19 cellular contexts compared by ENCODE assay signal in genomic region chr12:108620236-108620879, GRCh38. TPM values are rescaled to one million over a fixed set of nuclear protein-coding genes. Genes with fewer than 3 reads are reported as not detected.
DNase-seq lines count a peak whose midpoint lies in the region; ATAC-seq, FAIRE-seq and TF ChIP-seq lines count a peak whose summit lies in the region.
"Had no signal": no experiment of that assay in that cellular context is flagged by ENCODE, and none has a peak within 500 bp of the region (broad histone marks: within the 10 kb centered on the region; RNA-seq: fewer than 3 reads in every experiment).

No MANE protein-coding gene starts in this region.

- ATAC-seq in HepG2 = peak; percentile 46
- no peak for ATAC-seq in right lobe of liver
- no peak for ATAC-seq in WTC11
- peak; percentile 42 for ATAC-seq in upper lobe of right lung
- ATAC-seq: SK-N-SH treated with all-trans-retinoic acid at 6 μM for 48 hours; stimulated activated naive CD8-positive, alpha-beta T cell treated with anti-CD3 and anti-CD28 coated beads, Interleukin-15, amount 100 ng/mL, for 72 hours had no signal

- H3K4me1 Mint-ChIP-seq in WTC11 (peaks cover 39% of the 10 kb centered on the region), HFFc6 (ENCODE audit: low read depth) (peaks cover 30% of the 10 kb centered on the region)

- in situ Hi-C loops in HepG2 (cut with HindIII; ENCODE audit: extremely low pct_ligation_motif_present, low pct_unique_long_range_greater_than_20kb) = no loop called here

- TF ChIP-seq RAD21 in HepG2 (CRISPR knock-in tag; IDR thresholded peaks at IDR 0.05) = no peak

- peaks cover 0 to 4% of the 10 kb centered on the region in 2 experiments; a peak in 1 of 5 replicates for H3K27me3 ChIP-seq in HepG2 (ENCODE audit: control insufficient read depth in 1 of 2, insufficient read depth in 2 of 2, low read length in 2 of 2)
- H3K27me3 ChIP-seq in right lobe of liver = no peaks in the 10 kb centered on the region
- H3K27me3 ChIP-seq in upper lobe of right lung = no peaks in the 10 kb centered on the region
- H3K27me3 ChIP-seq in A673 (replicated peaks; ENCODE audit: insufficient read depth, low read depth, low read length, poor library complexity) = no peaks in the 10 kb centered on the region
- H3K27me3 ChIP-seq: BLaER1, esophagus muscularis mucosa had no signal

- H3K27ac ChIP-seq in HepG2 (ENCODE audit: extremely low read length, insufficient read depth, low read length) (no peak overlapping the region), right lobe of liver (no peak overlapping the region), upper lobe of right lung (peak overlapping the region; percentile 24), A673 (ENCODE audit: low read depth, low read length, poor library complexity, severe bottlenecking) (no peak overlapping the region)
- H3K27ac ChIP-seq: BLaER1, esophagus muscularis mucosa had no signal

- no peak overlapping the region for H3K4me3 Mint-ChIP-seq in WTC11
- no peak overlapping the region for H3K4me3 Mint-ChIP-seq in HFFc6
- H3K4me3 Mint-ChIP-seq: central memory CD8-positive, alpha-beta T cell; stimulated activated naive CD8-positive, alpha-beta T cell treated with anti-CD3 and anti-CD28 coated beads, Interleukin-15, amount 100 ng/mL, for 72 hours had no signal

- no peak for TF ChIP-seq CTCF in HepG2 (CRISPR knock-in tag; IDR thresholded peaks at IDR 0.05)
- TF ChIP-seq CTCF in right lobe of liver (IDR thresholded peaks at IDR 0.05) = no peak
- TF ChIP-seq CTCF in WTC11 (IDR thresholded peaks at IDR 0.05) = no peak
- TF ChIP-seq CTCF in foreskin fibroblast (IDR thresholded peaks at IDR 0.05; ENCODE audit: low read depth, low read length) = no peak
- no peak for TF ChIP-seq CTCF in upper lobe of right lung (IDR thresholded peaks at IDR 0.05)
- TF ChIP-seq CTCF in A673 (conservative IDR thresholded peaks at IDR 0.05; ENCODE audit: low read depth, low read length) = no peak
- no peak for TF ChIP-seq CTCF in HFFc6 (IDR thresholded peaks at IDR 0.05)

- BruUV-seq in HepG2 (replicated peaks; lab: Mats Ljungman, UMichigan) (no TSS peak), A673 (replicated peaks; lab: Mats Ljungman, UMichigan) (no TSS peak)

- TF ChIP-seq POLR2A in HepG2 (IDR thresholded peaks at IDR 0.05; ENCODE audit: insufficient read depth in 1 of 2, low read depth in 2 of 2, low read length in 2 of 2) (no peak), right lobe of liver (IDR thresholded peaks at IDR 0.05) (no peak)

- H3K4me3 ChIP-seq in HepG2 (replicated peaks in 1 of 3; ENCODE audit: insufficient read depth in 1 of 3, low read depth in 2 of 3, low read length in 3 of 3) = peak overlapping the region in 2 of 3 experiments; percentile 2 to 13; a peak in 2 of 6 replicates
- H3K4me3 ChIP-seq in right lobe of liver = no peak overlapping the region
- no peak overlapping the region for H3K4me3 ChIP-seq in foreskin fibroblast (ENCODE audit: low read depth in 1 of 2, low read length in 2 of 2)
- no peak overlapping the region for H3K4me3 ChIP-seq in upper lobe of right lung
- no peak overlapping the region for H3K4me3 ChIP-seq in A673 (ENCODE audit: low read depth, low read length, poor library complexity, severe bottlenecking)
- H3K4me3 ChIP-seq: BLaER1, esophagus muscularis mucosa had no signal

- POLR2A ChIA-PET in HepG2 (lab: Yijun Ruan, JAX) = interaction anchor here (1.1 kb wide), 2 partner anchors 8 to 58 kb away, joined by 3 to 4 read pairs; partner anchors contain the start of gene ISCU
- POLR2A ChIA-PET in WTC11 (lab: Charles Lee) = interaction anchor here (0.6 kb wide), 1 partner anchor 535 kb away, joined by 6 read pairs; no protein-coding TSS in a partner anchor
- POLR2A ChIA-PET in A673 (lab: Charles Lee; ENCODE audit: low non-redundant PET) = no interaction called here

- FAIRE-seq in HepG2 (lab: Jason Lieb, UNC) = peak; percentile 65
- FAIRE-seq: G401.6 had no signal

- 28% methylated on average over 10 of the region's 10 CpGs for WGBS in HepG2 (ENCODE audit: low lambda C conversion rate)
- no CpG with 5 or more reads among the region's 10 CpGs for WGBS in right lobe of liver (ENCODE audit: insufficient coverage, low coverage, low lambda C conversion rate, missing lambda C conversion rate)

- H3K36me3 Mint-ChIP-seq in WTC11 (no peaks in the 10 kb centered on the region), HFFc6 (ENCODE audit: low read depth) (peaks cover 16% of the 10 kb centered on the region)

- no peaks in the 10 kb centered on the region for H3K79me2 ChIP-seq in HepG2 (ENCODE audit: insufficient read depth, low read length)

- H3K9me3 Mint-ChIP-seq in WTC11 = peaks cover 25% of the 10 kb centered on the region
- H3K9me3 Mint-ChIP-seq in HFFc6 = peaks cover 6% of the 10 kb centered on the region; the same call in 1 of the 2 replicates
- H3K9me3 Mint-ChIP-seq: central memory CD8-positive, alpha-beta T cell had no signal

- H4K20me1 ChIP-seq in HepG2 (ENCODE audit: insufficient read depth, low read length) = no peaks in the 10 kb centered on the region
- H4K20me1 ChIP-seq: BLaER1 had no signal

- peak overlapping the region; percentile 75 for H2AFZ ChIP-seq in HepG2 (ENCODE audit: low read length)

- no peak overlapping the region for H3K27ac Mint-ChIP-seq in WTC11
- no peak overlapping the region for H3K27ac Mint-ChIP-seq in HFFc6

- H3K4me1 ChIP-seq in HepG2 (ENCODE audit: insufficient read depth, low read length) (peaks cover 20% of the 10 kb centered on the region), right lobe of liver (no peaks in the 10 kb centered on the region), upper lobe of right lung (peaks cover 22% of the 10 kb centered on the region), A673 (ENCODE audit: insufficient read depth, low read length, poor library complexity, severe bottlenecking) (peaks cover 8% of the 10 kb centered on the region)

- H3K36me3 ChIP-seq in HepG2 (replicated peaks in 1 of 2; ENCODE audit: control insufficient read depth in 1 of 2, insufficient read depth in 2 of 2, low read length in 2 of 2) (no peaks in the 10 kb centered on the region), right lobe of liver (no peaks in the 10 kb centered on the region), upper lobe of right lung (no peaks in the 10 kb centered on the region), A673 (ENCODE audit: insufficient read depth, low read length, poor library complexity, severe bottlenecking) (no peaks in the 10 kb centered on the region)
- H3K36me3 ChIP-seq: BLaER1 had no signal

- CTCF ChIA-PET in HepG2 (lab: Yijun Ruan, JAX; ENCODE audit: low intra/inter-chr PET ratio, low total read pairs) = no interaction called here
- CTCF ChIA-PET in WTC11 (lab: Charles Lee) = interaction anchor here (0.9 to 1.9 kb wide), 3 partner anchors 15 to 50 kb away, joined by 3 to 9 read pairs (median 4); no protein-coding TSS in a partner anchor
- CTCF ChIA-PET in A673 (lab: Charles Lee) = interaction anchor here (0.5 kb wide), 1 partner anchor 27 kb away, joined by 6 read pairs; no protein-coding TSS in a partner anchor

- H3K27me3 Mint-ChIP-seq in WTC11 (ENCODE audit: low read depth) (no peaks in the 10 kb centered on the region), HFFc6 (ENCODE audit: insufficient read depth) (peaks cover 1% of the 10 kb centered on the region)
- H3K27me3 Mint-ChIP-seq: central memory CD8-positive, alpha-beta T cell; stimulated activated naive CD8-positive, alpha-beta T cell treated with anti-CD3 and anti-CD28 coated beads, Interleukin-15, amount 100 ng/mL, for 72 hours had no signal

- 0 out of 2 replicates have a peak overlapping the region, but pooled peaks have one; percentile 22 for H3K9ac ChIP-seq in HepG2 (ENCODE audit: insufficient read depth, low read depth, low read length)
- H3K9ac ChIP-seq: BLaER1 had no signal

- peak in 1 of 2 experiments; percentile 33; a peak in 1 of 4 replicates for TF ChIP-seq EP300 in HepG2 (IDR thresholded peaks at IDR 0.05; ENCODE audit: low read depth in 2 of 2, low read length in 2 of 2)
- TF ChIP-seq EP300 in HepG2 (CRISPR knock-in tag; IDR thresholded peaks at IDR 0.05; ENCODE audit: borderline replicate concordance) = peak; percentile 8; the same call in 1 of the 2 replicates

- DNase-seq in HepG2 (ENCODE audit: low spot score) = peak; percentile 71
- DNase-seq in right lobe of liver = no peak
- no peak for DNase-seq in WTC11 (ENCODE audit: low spot score)
- peak; percentile 81 to 84 for DNase-seq in foreskin fibroblast
- no peak for DNase-seq in upper lobe of right lung
- DNase-seq in COR-L47 (lab: John Stamatoyannopoulos, UW) = no peak
- DNase-seq in A673 (ENCODE audit: low spot score) = no peak
- no peak for DNase-seq in HFFc6
- DNase-seq: activated CD4-positive, alpha-beta T cell treated with anti-CD3 and anti-CD28 coated beads for 1 hour; activated effector memory CD4-positive, alpha-beta T cell treated with anti-CD3 and anti-CD28 coated beads, Interleukin-2, amount 50 U/mL, for 16 hours; KG1; NCI-H2081; retina; stimulated activated naive CD8-positive, alpha-beta T cell treated with anti-CD3 and anti-CD28 coated beads, Interleukin-15, amount 100 ng/mL, for 72 hours had no signal

- intact Hi-C loops in HepG2 (cut with micrococcal nuclease; ENCODE audit: unreplicated experiment) (no loop called here), right lobe of liver (cut with DNase I) (no loop called here), upper lobe of right lung (cut with DNase I) (no loop called here), A673 (cut with micrococcal nuclease; ENCODE audit: unreplicated experiment) (no loop called here)

- H3K9me3 ChIP-seq in HepG2 (ENCODE audit: low read length) = no peaks in the 10 kb centered on the region
- no peaks in the 10 kb centered on the region for H3K9me3 ChIP-seq in right lobe of liver
- H3K9me3 ChIP-seq in upper lobe of right lung = no peaks in the 10 kb centered on the region
- no peaks in the 10 kb centered on the region for H3K9me3 ChIP-seq in A673 (ENCODE audit: low read depth, low read length, poor library complexity, severe bottlenecking)

- H3K4me2 ChIP-seq in HepG2 (ENCODE audit: low read depth, low read length) = peak overlapping the region; percentile 63
- H3K4me2 ChIP-seq: BLaER1 had no signal

RNA-seq across cellular contexts. Expression of gene SELPLG, which starts 13.3 kb away (rescaled TPM):
- total RNA-seq in HepG2 (2016; rRNA removed; fragmentation: Illumina TruSeq; extraction: Trizol) (not detected in 2 replicates), right lobe of liver (1 to 10 TPM; 1.5 to 6.0 (median 3.1) TPM), WTC11 (2021) (0.18 to 0.46 TPM (median 0.21 TPM) in 3 replicates), upper lobe of right lung (31.9 TPM), A673 (2021) (0.34 and 0.35 TPM in 2 replicates)
- total RNA-seq in HepG2 (2016; cell fraction: cytosol; rRNA removed; fragmentation: Illumina TruSeq; extraction: Trizol; ENCODE audit: low read depth) = not detected in 2 replicates
- total RNA-seq in HepG2 (2016; cell fraction: insoluble cytoplasmic fraction; rRNA removed; fragmentation: Illumina TruSeq; extraction: Trizol) = not detected in 2 replicates
- total RNA-seq in HepG2 (2016; cell fraction: membrane; rRNA removed; fragmentation: Illumina TruSeq; extraction: Trizol) = not detected in 2 replicates
- not detected in 2 replicates for total RNA-seq in HepG2 (2016; cell fraction: nucleus; rRNA removed; fragmentation: Illumina TruSeq; extraction: Trizol)
- 0.07 and 0.12 TPM in 2 replicates for polyA plus RNA-seq in HepG2 (2011; rRNA removed)
- polyA plus RNA-seq in HepG2 (2011; cell fraction: cytosol; rRNA removed) = 0.07 and 0.08 TPM in 2 replicates
- polyA plus RNA-seq in HepG2 (2011; cell fraction: nucleus; rRNA removed) = 0.14 and 0.16 TPM in 2 replicates
- not detected in 2 replicates for polyA plus RNA-seq in HepG2 (2012)
- polyA plus RNA-seq in HepG2 (2016; cell fraction: cytosol; fragmentation: Illumina TruSeq; extraction: Trizol; ENCODE audit: low read depth) = not detected in 2 replicates
- polyA plus RNA-seq in HepG2 (2016; cell fraction: insoluble cytoplasmic fraction; fragmentation: Illumina TruSeq; extraction: Trizol; ENCODE audit: low read depth) = 0.10 TPM in 1 of 2 replicates, not detected in the other
- polyA plus RNA-seq in HepG2 (2016; cell fraction: membrane; fragmentation: Illumina TruSeq; extraction: Trizol; ENCODE audit: low read depth) = not detected in 2 replicates
- not detected in 2 replicates for polyA plus RNA-seq in HepG2 (2016; cell fraction: nucleus; fragmentation: Illumina TruSeq; extraction: Trizol; ENCODE audit: insufficient read depth, low read depth)
- polyA minus RNA-seq in HepG2 (2011; rRNA and poly(A)+ RNA removed; ENCODE audit: low replicate concordance) = 0.26 and 2.7 TPM in 2 replicates
- not detected in 2 replicates for polyA minus RNA-seq in HepG2 (2011; cell fraction: cytosol; rRNA and poly(A)+ RNA removed)
- not detected in 2 replicates for polyA minus RNA-seq in HepG2 (2011; cell fraction: nucleus; rRNA and poly(A)+ RNA removed)
- 1 to 10 TPM; 6.2 to 8.1 (median 7.1) TPM for total RNA-seq in HFFc6 (2021; fragmentation: NEBNext Ultra II Directional; extraction: Animal tissue kit (Norgen Biotek cat#: 25700))

RNA-seq across cellular contexts. Expression of gene TMEM119, which starts 22.5 kb away (rescaled TPM):
- total RNA-seq in HepG2 (2016; rRNA removed; fragmentation: Illumina TruSeq; extraction: Trizol) = not detected in 2 replicates
- not detected in 2 replicates for total RNA-seq in HepG2 (2016; cell fraction: cytosol; rRNA removed; fragmentation: Illumina TruSeq; extraction: Trizol; ENCODE audit: low read depth)
- not detected in 2 replicates for total RNA-seq in HepG2 (2016; cell fraction: insoluble cytoplasmic fraction; rRNA removed; fragmentation: Illumina TruSeq; extraction: Trizol)
- not detected in 2 replicates for total RNA-seq in HepG2 (2016; cell fraction: membrane; rRNA removed; fragmentation: Illumina TruSeq; extraction: Trizol)
- total RNA-seq in HepG2 (2016; cell fraction: nucleus; rRNA removed; fragmentation: Illumina TruSeq; extraction: Trizol) = not detected in 2 replicates
- not detected in 2 replicates for polyA plus RNA-seq in HepG2 (2011; rRNA removed)
- polyA plus RNA-seq in HepG2 (2011; cell fraction: cytosol; rRNA removed) = not detected in 2 replicates
- polyA plus RNA-seq in HepG2 (2011; cell fraction: nucleus; rRNA removed) = not detected in 2 replicates
- not detected in 2 replicates for polyA plus RNA-seq in HepG2 (2012)
- polyA plus RNA-seq in HepG2 (2016; cell fraction: cytosol; fragmentation: Illumina TruSeq; extraction: Trizol; ENCODE audit: low read depth) = not detected in 2 replicates
- not detected in 2 replicates for polyA plus RNA-seq in HepG2 (2016; cell fraction: insoluble cytoplasmic fraction; fragmentation: Illumina TruSeq; extraction: Trizol; ENCODE audit: low read depth)
- not detected in 2 replicates for polyA plus RNA-seq in HepG2 (2016; cell fraction: membrane; fragmentation: Illumina TruSeq; extraction: Trizol; ENCODE audit: low read depth)
- not detected in 2 replicates for polyA plus RNA-seq in HepG2 (2016; cell fraction: nucleus; fragmentation: Illumina TruSeq; extraction: Trizol; ENCODE audit: insufficient read depth, low read depth)
- polyA minus RNA-seq in HepG2 (2011; rRNA and poly(A)+ RNA removed; ENCODE audit: low replicate concordance) = not detected in 2 replicates
- polyA minus RNA-seq in HepG2 (2011; cell fraction: cytosol; rRNA and poly(A)+ RNA removed) = not detected in 2 replicates
- polyA minus RNA-seq in HepG2 (2011; cell fraction: nucleus; rRNA and poly(A)+ RNA removed) = not detected in 2 replicates
- under 1 TPM in 4 of 6 experiments, not detected in 2; 0.09 to 0.38 (median 0.22) TPM for total RNA-seq in right lobe of liver
- total RNA-seq in WTC11 (2021) = 0.16 to 0.25 TPM (median 0.20 TPM) in 3 replicates
- total RNA-seq in upper lobe of right lung = 43.8 TPM
- total RNA-seq in A673 (2021) = 1.0 TPM in 1 of 2 replicates, not detected in the other
- total RNA-seq in HFFc6 (2021; fragmentation: NEBNext Ultra II Directional; extraction: Animal tissue kit (Norgen Biotek cat#: 25700)) = 10 to 100 TPM; 11.9 to 22.2 (median 19.1) TPM

RNA-seq across cellular contexts. Expression of gene ISCU, which starts 58.0 kb away (rescaled TPM):
- 107 and 131 TPM in 2 replicates for total RNA-seq in HepG2 (2016; rRNA removed; fragmentation: Illumina TruSeq; extraction: Trizol)
- total RNA-seq in HepG2 (2016; cell fraction: cytosol; rRNA removed; fragmentation: Illumina TruSeq; extraction: Trizol; ENCODE audit: low read depth) = 132 and 143 TPM in 2 replicates
- total RNA-seq in HepG2 (2016; cell fraction: insoluble cytoplasmic fraction; rRNA removed; fragmentation: Illumina TruSeq; extraction: Trizol) = 110 and 134 TPM in 2 replicates
- total RNA-seq in HepG2 (2016; cell fraction: membrane; rRNA removed; fragmentation: Illumina TruSeq; extraction: Trizol) = 177 and 190 TPM in 2 replicates
- total RNA-seq in HepG2 (2016; cell fraction: nucleus; rRNA removed; fragmentation: Illumina TruSeq; extraction: Trizol) = 57.1 and 61.7 TPM in 2 replicates
- polyA plus RNA-seq in HepG2 (2011; rRNA removed) = 85.9 and 94.4 TPM in 2 replicates
- 52.6 and 73.1 TPM in 2 replicates for polyA plus RNA-seq in HepG2 (2011; cell fraction: cytosol; rRNA removed)
- polyA plus RNA-seq in HepG2 (2011; cell fraction: nucleus; rRNA removed) = 109 and 121 TPM in 2 replicates
- polyA plus RNA-seq in HepG2 (2012) = 68.8 and 75.6 TPM in 2 replicates
- polyA plus RNA-seq in HepG2 (2016; cell fraction: cytosol; fragmentation: Illumina TruSeq; extraction: Trizol; ENCODE audit: low read depth) = 179 and 208 TPM in 2 replicates
- polyA plus RNA-seq in HepG2 (2016; cell fraction: insoluble cytoplasmic fraction; fragmentation: Illumina TruSeq; extraction: Trizol; ENCODE audit: low read depth) = 160 and 163 TPM in 2 replicates
- 188 and 198 TPM in 2 replicates for polyA plus RNA-seq in HepG2 (2016; cell fraction: membrane; fragmentation: Illumina TruSeq; extraction: Trizol; ENCODE audit: low read depth)
- 121 and 125 TPM in 2 replicates for polyA plus RNA-seq in HepG2 (2016; cell fraction: nucleus; fragmentation: Illumina TruSeq; extraction: Trizol; ENCODE audit: insufficient read depth, low read depth)
- polyA minus RNA-seq in HepG2 (2011; rRNA and poly(A)+ RNA removed; ENCODE audit: low replicate concordance) = 27.0 and 56.6 TPM in 2 replicates
- polyA minus RNA-seq in HepG2 (2011; cell fraction: cytosol; rRNA and poly(A)+ RNA removed) = 22.4 and 23.6 TPM in 2 replicates
- polyA minus RNA-seq in HepG2 (2011; cell fraction: nucleus; rRNA and poly(A)+ RNA removed) = 41.3 and 43.5 TPM in 2 replicates
- total RNA-seq in right lobe of liver = 10 to 100 TPM; 36.7 to 81.8 (median 58.4) TPM
- total RNA-seq in WTC11 (2021) = 73.8 to 85.9 TPM (median 74.2 TPM) in 3 replicates
- 138 TPM for total RNA-seq in upper lobe of right lung
- total RNA-seq in A673 (2021) = 73.4 and 79.3 TPM in 2 replicates
- 100 to 1,000 TPM; 100 to 128 (median 107) TPM for total RNA-seq in HFFc6 (2021; fragmentation: NEBNext Ultra II Directional; extraction: Animal tissue kit (Norgen Biotek cat#: 25700))

RNA-seq across cellular contexts. Expression of gene SART3, which starts 59.4 kb away (rescaled TPM):
- 60.7 and 69.9 TPM in 2 replicates for total RNA-seq in HepG2 (2016; rRNA removed; fragmentation: Illumina TruSeq; extraction: Trizol)
- 21.9 and 27.2 TPM in 2 replicates for total RNA-seq in HepG2 (2016; cell fraction: cytosol; rRNA removed; fragmentation: Illumina TruSeq; extraction: Trizol; ENCODE audit: low read depth)
- 55.9 and 75.2 TPM in 2 replicates for total RNA-seq in HepG2 (2016; cell fraction: insoluble cytoplasmic fraction; rRNA removed; fragmentation: Illumina TruSeq; extraction: Trizol)
- total RNA-seq in HepG2 (2016; cell fraction: membrane; rRNA removed; fragmentation: Illumina TruSeq; extraction: Trizol) = 19.7 and 22.5 TPM in 2 replicates
- 77.0 and 82.1 TPM in 2 replicates for total RNA-seq in HepG2 (2016; cell fraction: nucleus; rRNA removed; fragmentation: Illumina TruSeq; extraction: Trizol)
- 15.3 and 16.1 TPM in 2 replicates for polyA plus RNA-seq in HepG2 (2011; rRNA removed)
- polyA plus RNA-seq in HepG2 (2011; cell fraction: cytosol; rRNA removed) = 8.3 and 9.4 TPM in 2 replicates
- polyA plus RNA-seq in HepG2 (2011; cell fraction: nucleus; rRNA removed) = 27.3 and 39.2 TPM in 2 replicates
- 26.6 and 31.2 TPM in 2 replicates for polyA plus RNA-seq in HepG2 (2012)
- 2.3 and 2.5 TPM in 2 replicates for polyA plus RNA-seq in HepG2 (2016; cell fraction: cytosol; fragmentation: Illumina TruSeq; extraction: Trizol; ENCODE audit: low read depth)
- polyA plus RNA-seq in HepG2 (2016; cell fraction: insoluble cytoplasmic fraction; fragmentation: Illumina TruSeq; extraction: Trizol; ENCODE audit: low read depth) = 35.5 and 40.7 TPM in 2 replicates
- 5.1 and 6.5 TPM in 2 replicates for polyA plus RNA-seq in HepG2 (2016; cell fraction: membrane; fragmentation: Illumina TruSeq; extraction: Trizol; ENCODE audit: low read depth)
- polyA plus RNA-seq in HepG2 (2016; cell fraction: nucleus; fragmentation: Illumina TruSeq; extraction: Trizol; ENCODE audit: insufficient read depth, low read depth) = 53.6 and 61.3 TPM in 2 replicates
- polyA minus RNA-seq in HepG2 (2011; rRNA and poly(A)+ RNA removed; ENCODE audit: low replicate concordance) = 27.4 and 45.1 TPM in 2 replicates
- polyA minus RNA-seq in HepG2 (2011; cell fraction: cytosol; rRNA and poly(A)+ RNA removed) = 11.9 and 15.4 TPM in 2 replicates
- 155 and 179 TPM in 2 replicates for polyA minus RNA-seq in HepG2 (2011; cell fraction: nucleus; rRNA and poly(A)+ RNA removed)
- 10 to 100 TPM; 13.2 to 28.4 (median 20.6) TPM for total RNA-seq in right lobe of liver
- 75.6 to 91.2 TPM (median 76.8 TPM) in 3 replicates for total RNA-seq in WTC11 (2021)
- total RNA-seq in upper lobe of right lung = 44.8 TPM
- 93.8 and 99.3 TPM in 2 replicates for total RNA-seq in A673 (2021)
- 10 to 100 TPM; 33.8 to 36.3 (median 34.8) TPM for total RNA-seq in HFFc6 (2021; fragmentation: NEBNext Ultra II Directional; extraction: Animal tissue kit (Norgen Biotek cat#: 25700))

Comparison
In these comparisons a context has a peak if more than half of its experiments do, and no peak if none do; other contexts are left out.
1. ATAC-seq: peak in HepG2 (single experiment) and upper lobe of right lung (single experiment); none in right lobe of liver (0 of 4) and WTC11 (single experiment).
2. DNase-seq: peak in HepG2 (single experiment) and foreskin fibroblast (2 of 2); none in right lobe of liver (0 of 3), WTC11 (single experiment), upper lobe of right lung (single experiment), COR-L47 (single experiment), A673 (single experiment) and HFFc6 (single experiment).
3. H3K4me3 ChIP-seq: peak in HepG2 (2 of 3); none in right lobe of liver (0 of 3), foreskin fibroblast (0 of 2), upper lobe of right lung (single experiment) and A673 (single experiment).
4. Of the 50 proteins assayed by ChIP-seq in both HepG2 and WTC11: peak only in HepG2: ATF1, ATF2, FOXK1, NR2C2 and SMAD3; only in WTC11: GABPB1; in both: none; in neither: 42; mixed calls (peak in some experiments, not most) for 2.